10 cellular contexts compared by ENCODE assay signal in genomic region chr12:120132863-120133385, GRCh38.
DNase-seq lines count a peak whose midpoint lies in the region; ATAC-seq and TF ChIP-seq lines count a peak whose summit lies in the region.
"Had no signal": no experiment of that assay in that cellular context is flagged by ENCODE, and none has a peak within 500 bp of the region (broad histone marks: within the 10 kb centered on the region; RNA-seq: fewer than 3 reads in every experiment).

No MANE protein-coding gene starts in this region.

- H2AFZ ChIP-seq in KMS-11 (ENCODE audit: low read depth): no peak overlapping the region

- peak overlapping the region in 3 of 11 experiments; percentile 29 to 36 (median 35); a peak in 4 of 22 replicates for H3K27ac ChIP-seq in BLaER1 treated with 17β-estradiol and CSF1 and Interleukin-3, amounts not matched to agents 10 nM and 100 nM
- H3K27ac ChIP-seq in KMS-11: peak overlapping the region; percentile 74
- H3K27ac ChIP-seq: foreskin keratinocyte had no signal

- no peak overlapping the region for H3K4me3 ChIP-seq in BLaER1 treated with 17β-estradiol and CSF1 and Interleukin-3, amounts not matched to agents 10 nM and 100 nM
- H3K4me3 ChIP-seq in KMS-11 (IDR thresholded peaks at IDR 0.05; ENCODE audit: insufficient read depth, low read depth, low read length): no peak overlapping the region

- TF ChIP-seq CTCF in KMS-11 (conservative IDR thresholded peaks at IDR 0.05; ENCODE audit: low read depth, low read length): no peak

- DNase-seq in HPDE6-E6E7 (ENCODE audit: extremely low spot score): no peak
- DNase-seq in NCI-H446 treated with DMSO at 0.1 percent for 48 hours (lab: John Stamatoyannopoulos, UW): no peak
- DNase-seq in activated naive CD4-positive, alpha-beta T cell treated with anti-CD3 and anti-CD28 coated beads, Interleukin-2, amount 50 U/mL, for 16 hours: no peak
- no peak for DNase-seq in NCI-H2171 treated with DMSO at 0.1 percent for 48 hours (lab: John Stamatoyannopoulos, UW)
- DNase-seq: foreskin keratinocyte, H9 had no signal

- peaks cover 0 to 74% (median 36%) of the 10 kb centered on the region in 11 experiments; a peak in 16 of 22 replicates for H4K20me1 ChIP-seq in BLaER1 treated with 17β-estradiol and CSF1 and Interleukin-3, amounts not matched to agents 10 nM and 100 nM
- H4K20me1 ChIP-seq in KMS-11 (ENCODE audit: insufficient read depth): no peaks in the 10 kb centered on the region

- H3K4me1 ChIP-seq in BLaER1 treated with 17β-estradiol and CSF1 and Interleukin-3, amounts not matched to agents 10 nM and 100 nM: peaks cover 5 to 31% (median 22%) of the 10 kb centered on the region in 10 experiments; a peak in 19 of 20 replicates
- peaks cover 62% of the 10 kb centered on the region for H3K4me1 ChIP-seq in KMS-11 (ENCODE audit: low read depth, poor library complexity, severe bottlenecking)
- H3K4me1 ChIP-seq: foreskin keratinocyte had no signal

- peaks cover 99 to 100% (median 100%) of the 10 kb centered on the region in 11 experiments for H3K36me3 ChIP-seq in BLaER1 treated with 17β-estradiol and CSF1 and Interleukin-3, amounts not matched to agents 10 nM and 100 nM
- no peaks in the 10 kb centered on the region for H3K36me3 ChIP-seq in KMS-11 (ENCODE audit: insufficient read depth)

- H3K9ac ChIP-seq in BLaER1 treated with 17β-estradiol and CSF1 and Interleukin-3, amounts not matched to agents 10 nM and 100 nM: peak overlapping the region in 4 of 11 experiments; percentile 16 to 38 (median 34); a peak in 4 of 22 replicates
- H3K9ac ChIP-seq in KMS-11: no peak overlapping the region; the same call in 1 of the 2 replicates

- H3K27me3 ChIP-seq in BLaER1 treated with 17β-estradiol and CSF1 and Interleukin-3, amounts not matched to agents 10 nM and 100 nM: no peaks in the 10 kb centered on the region
- H3K27me3 ChIP-seq in KMS-11 (ENCODE audit: insufficient read depth, low read depth): no peaks in the 10 kb centered on the region
- H3K27me3 ChIP-seq: foreskin keratinocyte had no signal

- H3K79me2 ChIP-seq in KMS-11 (ENCODE audit: insufficient read depth, low read depth): no peaks in the 10 kb centered on the region

- no peaks in the 10 kb centered on the region for H3K9me3 ChIP-seq in BLaER1 treated with 17β-estradiol and CSF1 and Interleukin-3, amounts not matched to agents 10 nM and 100 nM (replicated peaks in 1 of 11)

- peak overlapping the region in 7 of 11 experiments; percentile 10 to 49 (median 33); a peak in 9 of 22 replicates for H3K4me2 ChIP-seq in BLaER1 treated with 17β-estradiol and CSF1 and Interleukin-3, amounts not matched to agents 10 nM and 100 nM
- H3K4me2 ChIP-seq in KMS-11: peak overlapping the region; percentile 68

- ATAC-seq in GM19043 (IDR thresholded peaks at IDR 0.05; ENCODE audit: low read depth, unreplicated experiment): peak; percentile 94
- ATAC-seq in HG02763 (IDR thresholded peaks at IDR 0.05; ENCODE audit: unreplicated experiment): peak; percentile 90
- ATAC-seq: foreskin keratinocyte had no signal
